Comparison of ENCODE assay signal across 15 cellular contexts in the genomic region with DNA sequence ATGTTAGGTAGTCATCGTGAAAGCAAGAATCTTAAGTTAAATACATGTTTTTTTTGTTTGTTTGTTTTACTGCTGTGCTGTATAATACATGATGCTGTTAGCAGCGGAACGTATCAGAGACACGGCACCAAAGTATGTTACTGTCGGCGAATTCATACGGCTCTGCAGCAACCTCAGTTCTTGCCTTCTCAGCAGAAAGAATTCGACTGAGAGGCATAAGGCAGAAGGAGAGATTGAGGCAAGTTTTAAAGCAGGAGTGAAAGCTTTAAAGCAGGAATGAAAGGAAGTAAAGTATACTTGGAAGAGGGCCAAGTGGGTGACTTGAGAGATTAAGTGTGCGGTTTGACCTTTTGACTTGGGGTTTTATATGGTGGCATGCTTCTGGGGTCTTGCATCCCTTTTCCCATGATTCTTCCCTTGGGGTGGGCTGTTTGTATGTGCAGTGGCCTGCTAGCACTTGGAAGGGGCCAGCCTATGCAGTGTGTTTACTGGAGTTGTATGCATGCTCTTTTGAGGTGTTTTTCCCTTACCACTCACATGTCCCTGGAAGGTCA. TPM values are rescaled to one million over a fixed set of nuclear protein-coding genes. Genes with fewer than 3 reads are reported as not detected.
DNase-seq lines count a peak whose midpoint lies in the region; TF ChIP-seq lines count a peak whose summit lies in the region.
"Had no signal": no experiment of that assay in that cellular context is flagged by ENCODE, and none has a peak within 500 bp of the region (broad histone marks: within the 10 kb centered on the region; RNA-seq: fewer than 3 reads in every experiment).

No MANE protein-coding gene starts in this region.

- CTCF ChIA-PET in RWPE1 (lab: Yijun Ruan, JAX), result interaction anchor here (0.6 kb wide), 2 partner anchors 19 to 668 kb away, joined by 4 to 5 read pairs; no protein-coding TSS in a partner anchor

- no peak overlapping the region for H3K56ac ChIP-seq in H9 (ENCODE audit: insufficient read length, low read depth, low read length)

- no peak overlapping the region for H2AK5ac ChIP-seq in H9 (ENCODE audit: insufficient read length, low read length)

- no peak overlapping the region for H2BK15ac ChIP-seq in H9 (ENCODE audit: low read depth, low read length)

- H3K4me1 ChIP-seq in H9 (ENCODE audit: insufficient read depth, low read length), result peaks cover 3% of the 10 kb centered on the region; the same call in 1 of the 2 replicates
- peaks cover 41% of the 10 kb centered on the region for H3K4me1 ChIP-seq in vagina

- H3K27ac ChIP-seq in H9 (ENCODE audit: insufficient read length, low read depth, low read length) (no peak overlapping the region), RWPE1 (no peak overlapping the region), vagina (no peak overlapping the region)
- H3K27ac ChIP-seq: 22Rv1, upper lobe of left lung had no signal

- H3K4me1 Mint-ChIP-seq in H9, result peaks cover 37 to 38% of the 10 kb centered on the region in 2 experiments

- no peak overlapping the region for H2BK5ac ChIP-seq in H9 (ENCODE audit: insufficient read length, low read length)

- TF ChIP-seq CTCF in H9 (conservative IDR thresholded peaks at IDR 0.05) (no peak), RWPE1 (conservative IDR thresholded peaks at IDR 0.05; ENCODE audit: low read depth) (no peak), vagina (IDR thresholded peaks at IDR 0.05) (no peak)

- H3K36me3 ChIP-seq in vagina, result no peaks in the 10 kb centered on the region
- H3K36me3 ChIP-seq: upper lobe of left lung had no signal

- POLR2A ChIA-PET in RWPE1 (lab: Yijun Ruan, JAX; ENCODE audit: low non-redundant PET), result no interaction called here

- H3K9me3 Mint-ChIP-seq in H9, result peaks cover 3 to 4% of the 10 kb centered on the region in 2 experiments; a peak in 3 of 5 replicates

- no peak overlapping the region for H4K5ac ChIP-seq in H9 (ENCODE audit: insufficient read length, low read depth, low read length)

- H3K9ac ChIP-seq in H9 (ENCODE audit: extremely low read depth, insufficient read length, low read length), result peak overlapping the region; percentile 43

- H3K79me1 ChIP-seq in H9 (ENCODE audit: insufficient read depth, low read depth, low read length, poor library complexity, severe bottlenecking), result peaks cover 3% of the 10 kb centered on the region

- H3K79me2 ChIP-seq in H9 (ENCODE audit: insufficient read depth, low read length), result peaks cover 10% of the 10 kb centered on the region; the same call in 1 of the 2 replicates

- H3T11ph ChIP-seq in H9 (ENCODE audit: low read length), result no peak overlapping the region

- peak; percentile 6 for DNase-seq in NCI-H82 (lab: John Stamatoyannopoulos, UW)
- DNase-seq in NCI-H82 treated with DMSO at 0.1 percent for 48 hours (lab: John Stamatoyannopoulos, UW; ENCODE audit: unreplicated experiment), result no peak
- no peak for DNase-seq in H9
- peak; percentile 12 for DNase-seq in UCSD-AML1 (lab: John Stamatoyannopoulos, UW; ENCODE audit: unreplicated experiment)
- peak; percentile 22 for DNase-seq in iris pigment epithelial cell (ENCODE audit: low read depth)
- no peak for DNase-seq in RWPE1 (ENCODE audit: low spot score)
- DNase-seq in NCI-H1417 (lab: John Stamatoyannopoulos, UW), result no peak
- DNase-seq in vagina (ENCODE audit: extremely low spot score in 2 of 2), result no peak
- DNase-seq: activated T-cell treated with anti-CD3 and anti-CD28 coated beads, Interleukin-2, amount 50 U/mL, for 1 hour; anterior cingulate cortex; NCI-H1436; stimulated activated CD4-positive, alpha-beta T cell treated with anti-CD3 and anti-CD28 coated beads, Interleukin-4, amount 100 ng/mL, for 4 hours; upper lobe of left lung had no signal

- H3K4me3 Mint-ChIP-seq in H9, result no peak overlapping the region
- H3K4me3 Mint-ChIP-seq: dendritic cell treated with granulocyte-macrophage colony-stimulating factor and Interleukin-4, amounts not matched to agents 40 ng/mL and 50 ng/mL, for 4 days had no signal

- no peak overlapping the region for H3K4me3 ChIP-seq in vagina
- H3K4me3 ChIP-seq: upper lobe of left lung had no signal

- intact Hi-C loops in vagina (cut with DNase I), result no loop called here

- no peak overlapping the region for H3K23ac ChIP-seq in H9 (ENCODE audit: insufficient read length, low read depth, low read length)

- H3K18ac ChIP-seq in H9 (ENCODE audit: insufficient read length, low read depth, low read length), result no peak overlapping the region

- H2BK20ac ChIP-seq in H9 (ENCODE audit: low read depth, low read length, poor library complexity, severe bottlenecking), result no peak overlapping the region

- H3K14ac ChIP-seq in H9 (ENCODE audit: insufficient read depth, low read length), result no peak overlapping the region

- H3K4ac ChIP-seq in H9 (ENCODE audit: low read depth, low read length), result no peak overlapping the region

- H3K9me3 ChIP-seq in H9 (ENCODE audit: control insufficient read depth, low read depth, low read length) (no peaks in the 10 kb centered on the region), vagina (no peaks in the 10 kb centered on the region)
- H3K9me3 ChIP-seq: upper lobe of left lung had no signal

- no peaks in the 10 kb centered on the region for H3K27me3 Mint-ChIP-seq in H9 (ENCODE audit: low read depth)
- H3K27me3 Mint-ChIP-seq: dendritic cell treated with granulocyte-macrophage colony-stimulating factor and Interleukin-4, amounts not matched to agents 40 ng/mL and 50 ng/mL, for 4 days had no signal

- H3K27ac Mint-ChIP-seq in H9, result peak overlapping the region in 2 of 3 experiments; percentile 54 to 95; a peak in 5 of 7 replicates
- H3K27ac Mint-ChIP-seq: dendritic cell treated with granulocyte-macrophage colony-stimulating factor and Interleukin-4, amounts not matched to agents 40 ng/mL and 50 ng/mL, for 4 days had no signal

- H4K91ac ChIP-seq in H9 (ENCODE audit: insufficient read length, low read depth, low read length), result no peak overlapping the region

- TF ChIP-seq POLR2A in vagina (IDR thresholded peaks at IDR 0.05), result no peak

- H2BK12ac ChIP-seq in H9 (ENCODE audit: insufficient read length, low read depth, low read length), result no peak overlapping the region

- H3K4me2 ChIP-seq in H9 (ENCODE audit: insufficient read depth, insufficient read length, low read length), result no peak overlapping the region

- no peak overlapping the region for H2AFZ ChIP-seq in H9 (ENCODE audit: low read length)

- no peaks in the 10 kb centered on the region for H3K23me2 ChIP-seq in H9 (ENCODE audit: insufficient read length, low read depth, low read length, poor library complexity, severe bottlenecking)

- H2BK120ac ChIP-seq in H9 (ENCODE audit: low read depth, low read length, poor library complexity, severe bottlenecking), result no peak overlapping the region

- H4K8ac ChIP-seq in H9 (replicated peaks; ENCODE audit: insufficient read length, low read depth, low read length), result no peak overlapping the region

- H3K27me3 ChIP-seq in H9 (ENCODE audit: insufficient read depth, low read length), result no peaks in the 10 kb centered on the region
- no peaks in the 10 kb centered on the region for H3K27me3 ChIP-seq in vagina
- H3K27me3 ChIP-seq: upper lobe of left lung had no signal

- no CpG with 5 or more reads among the region's 9 CpGs for WGBS in H9 (ENCODE audit: extremely low coverage, insufficient read length, low lambda C conversion rate)

- H4K20me1 ChIP-seq in H9 (ENCODE audit: control insufficient read depth, insufficient read depth, insufficient read length), result no peaks in the 10 kb centered on the region

- peaks cover 10 to 18% (median 14%) of the 10 kb centered on the region in 3 experiments; a peak in 5 of 7 replicates for H3K36me3 Mint-ChIP-seq in H9 (ENCODE audit: insufficient read depth in 1 of 3, low read depth in 3 of 3)

RNA-seq across cellular contexts. Expression of gene LEMD3, which starts 23.7 kb away (rescaled TPM):
- total RNA-seq in H9 (2021) (38.1 and 38.3 TPM in 2 replicates), vagina (35.8 TPM)

Comparison
In these comparisons a context has a peak if more than half of its experiments do, and no peak if none do; other contexts are left out.
1. DNase-seq: peak in NCI-H82 (single experiment), UCSD-AML1 (single experiment) and iris pigment epithelial cell (single experiment); none in NCI-H82 treated with DMSO at 0.1 percent for 48 hours (single experiment), H9 (single experiment), RWPE1 (single experiment), NCI-H1417 (0 of 3) and vagina (0 of 2).